1 cellular context compared by ENCODE assay signal in the genomic region with DNA sequence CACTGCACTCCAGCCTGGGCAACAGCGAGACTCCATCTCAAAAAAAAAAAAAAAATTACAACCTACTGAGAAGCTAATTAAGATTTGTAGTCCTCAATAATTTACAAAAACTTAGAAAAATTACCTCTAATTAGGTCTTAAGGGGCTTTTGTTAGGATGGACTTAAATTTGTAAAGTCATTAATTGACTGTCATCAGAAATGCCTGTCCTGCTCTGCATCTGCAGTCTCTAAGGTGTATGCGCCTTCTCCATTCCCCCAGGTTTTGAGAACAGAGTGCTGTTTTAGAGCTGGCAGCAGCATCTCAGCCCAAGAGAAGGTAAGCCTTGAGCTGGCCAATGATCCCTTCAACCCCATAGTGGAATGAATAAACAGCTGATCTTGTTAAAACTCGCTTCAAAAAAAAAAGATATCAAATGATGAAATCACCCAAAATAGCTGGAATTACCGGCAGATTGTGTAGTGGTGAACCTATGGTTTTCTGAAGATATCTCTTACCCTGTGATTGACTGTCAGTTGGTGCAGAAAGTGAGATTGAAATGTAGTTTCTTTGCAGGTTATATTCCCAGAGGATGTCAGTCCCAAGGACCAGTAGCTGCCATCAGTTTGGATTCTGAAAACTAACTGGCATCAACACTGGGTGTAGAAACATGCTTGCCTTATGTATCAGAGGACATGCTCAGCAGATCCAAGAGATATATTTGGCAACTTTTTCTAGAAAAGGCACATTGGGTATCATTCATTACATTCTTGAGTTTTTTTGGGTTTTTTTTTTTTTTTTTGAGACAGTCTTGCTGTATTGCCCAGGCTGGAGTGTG.
TF ChIP-seq lines count a peak whose summit lies in the region.

No MANE protein-coding gene starts in this region.

TF ChIP-seq in K562, 482 proteins besides CTCF, POLR2A, EP300 and RAD21:
- TF ChIP-seq DACH1 (IDR thresholded peaks at IDR 0.05; ENCODE audit: partially characterized antibody) (peak; percentile 51), CREM (IDR thresholded peaks at IDR 0.05; ENCODE audit: low read depth) (no peak), EWSR1 (IDR thresholded peaks at IDR 0.05; ENCODE audit: borderline replicate concordance, low read depth, partially characterized antibody) (peak; percentile 71), KDM5B (IDR thresholded peaks at IDR 0.05; ENCODE audit: insufficient replicate concordance, low read depth, low read length) (no peak), NFRKB (IDR thresholded peaks at IDR 0.05; ENCODE audit: low read depth) (no peak), POLR2AphosphoS5 (IDR thresholded peaks at IDR 0.05; ENCODE audit: control insufficient read depth, insufficient read depth, low read depth, low read length) (peak; percentile 28; the same call in 1 of the 2 replicates), POLR2G (IDR thresholded peaks at IDR 0.05; ENCODE audit: low read depth, low read length) (0 out of 2 replicates have a peak, but pooled peaks have one; percentile 19), U2AF1 (optimal IDR thresholded peaks at IDR 0.05; ENCODE audit: low read depth, low read length) (peak; percentile 69), RBM39 (optimal IDR thresholded peaks at IDR 0.05; ENCODE audit: low read depth, low read length) (peak; percentile 39)
- TF ChIP-seq, protein P1, sequence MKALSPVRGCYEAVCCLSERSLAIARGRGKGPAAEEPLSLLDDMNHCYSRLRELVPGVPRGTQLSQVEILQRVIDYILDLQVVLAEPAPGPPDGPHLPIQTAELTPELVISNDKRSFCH (CRISPR knock-in tag; IDR thresholded peaks at IDR 0.05) = no peak
- TF ChIP-seq, protein P1 (tag; IDR thresholded peaks at IDR 0.05) = no peak
TF ChIP-seq in K562: peak in this region for 6.
